ENCODE assay signal across 19 cellular contexts in genomic region chr12:103093499-103094106, GRCh38.
"Had no signal": no experiment of that assay in that cellular context is flagged by ENCODE, and none has a peak within 500 bp of the region (broad histone marks: within the 10 kb centered on the region; RNA-seq: fewer than 3 reads in every experiment).

No MANE protein-coding gene starts in this region.

- FAIRE-seq: colon, endometrium had no signal

- H3K4me1 ChIP-seq: left lung, right atrium auricular region, uterus had no signal

- H3K4me3 ChIP-seq: left lung, right atrium auricular region, thoracic aorta, uterus had no signal

- H3K9me3 ChIP-seq: right atrium auricular region, thoracic aorta, uterus had no signal

- H3K27ac ChIP-seq: left lung, right atrium auricular region, thoracic aorta, uterus had no signal

- DNase-seq: activated CD4-positive, alpha-beta T cell treated with anti-CD3 and anti-CD28 coated beads, Interleukin-2, amount 10 ng/mL, durations not matched to agents 24 days and 14 days; activated CD4-positive, CD25-positive, alpha-beta regulatory T cell; activated CD8-positive, alpha-beta memory T cell treated with anti-CD3 and anti-CD28 coated beads, Interleukin-2, amount 50 U/mL, for 4 hours; activated CD8-positive, alpha-beta T cell treated with anti-CD3 and anti-CD28 coated beads, Interleukin-2, amount 10 ng/mL, durations not matched to agents 7 days and 5 days; activated effector memory CD4-positive, alpha-beta T cell treated with anti-CD3 and anti-CD28 coated beads, Interleukin-2, amount 50 U/mL, for 16 hours; activated T-cell treated with anti-CD3 and anti-CD28 coated beads, Interleukin-2, amount 50 U/mL, for 48 hours; caudate nucleus; left lung; nucleus accumbens; posterior cingulate gyrus; stimulated activated CD4-positive, alpha-beta T cell treated with anti-CD3 and anti-CD28 coated beads, Interleukin-1b, Interleukin-23, amount 100 ng/mL, for 48 hours; SW 1271; uterus had no signal

- ATAC-seq: activated CD8-positive, alpha-beta T cell treated with anti-CD3 and anti-CD28 coated beads, Interleukin-2, amount 10 ng/mL, durations not matched to agents 7 days and 5 days; activated naive CD4-positive, alpha-beta T cell treated with anti-CD3 and anti-CD28 coated beads, Interleukin-2, amount 50 U/mL, for 72 hours; esophagus mucosa; left lung had no signal

- H3K27me3 ChIP-seq: left lung, right atrium auricular region, uterus had no signal

- H3K36me3 ChIP-seq: left lung, right atrium auricular region, thoracic aorta, uterus had no signal
